ENCODE assay signal across 1 cellular context in genomic region chr2:144402282-144402681, GRCh38.
TF ChIP-seq lines count a peak whose summit lies in the region.

No MANE protein-coding gene starts in this region.

TF ChIP-seq in K562, 482 proteins besides CTCF, POLR2A, EP300 and RAD21 (continued from another document):
- TF ChIP-seq ZBTB2 (IDR thresholded peaks at IDR 0.05) (no peak), ZNF551 (CRISPR knock-in tag; IDR thresholded peaks at IDR 0.05) (no peak), ASH1L (IDR thresholded peaks at IDR 0.05; ENCODE audit: borderline replicate concordance, low read depth, partially characterized antibody) (no peak), BMI1 (IDR thresholded peaks at IDR 0.05; ENCODE audit: low read length) (no peak)
